Comparison of ENCODE assay signal across 21 cellular contexts in the genomic region with DNA sequence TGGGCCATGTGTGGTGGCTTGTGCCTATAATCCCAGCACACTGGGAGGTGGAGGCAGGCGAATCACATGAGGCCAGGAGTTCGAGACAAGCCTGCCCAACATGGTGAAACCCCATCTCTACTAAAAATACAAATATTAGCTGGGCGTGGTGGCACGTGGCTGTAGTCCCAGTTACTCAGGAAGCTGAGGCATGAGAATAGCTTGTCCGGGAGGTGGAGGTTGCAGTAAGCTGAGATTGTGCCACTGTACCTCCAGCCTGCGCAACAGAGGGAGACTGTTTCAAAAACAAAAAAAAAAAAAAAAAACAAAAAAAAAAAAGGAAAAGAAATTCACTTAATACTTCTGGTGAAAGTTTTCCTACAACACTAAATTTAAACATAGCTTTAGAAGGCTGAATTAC.
"Had no signal": no experiment of that assay in that cellular context is flagged by ENCODE, and none has a peak within 500 bp of the region (broad histone marks: within the 10 kb centered on the region; RNA-seq: fewer than 3 reads in every experiment).

No MANE protein-coding gene starts in this region.

- H3K27me3 ChIP-seq: gastrocnemius medialis, heart left ventricle, upper lobe of left lung had no signal

- H3K4me3 Mint-ChIP-seq: activated CD4-positive, alpha-beta T cell treated with anti-CD3 and anti-CD28 coated beads for 36 hours; activated naive CD8-positive, alpha-beta T cell treated with anti-CD3 and anti-CD28 coated beads, Interleukin-2, amount 50 U/mL, for 24 hours; brain; naive thymus-derived CD4-positive, alpha-beta T cell; stimulated activated memory B cell treated with anti-CD40 and anti-IgM and Interleukin-4, amounts not matched to agents 10 μg/mL and 1 μg/mL and 100 μg/mL, for 72 hours; WTC11 had no signal

- H3K9me3 ChIP-seq: gastrocnemius medialis, heart left ventricle, thoracic aorta, upper lobe of left lung had no signal

- H3K27me3 Mint-ChIP-seq: activated CD4-positive, alpha-beta T cell treated with anti-CD3 and anti-CD28 coated beads for 36 hours; activated naive CD8-positive, alpha-beta T cell treated with anti-CD3 and anti-CD28 coated beads, Interleukin-2, amount 50 U/mL, for 24 hours; brain; naive thymus-derived CD4-positive, alpha-beta T cell; stimulated activated memory B cell treated with anti-CD40 and anti-IgM and Interleukin-4, amounts not matched to agents 10 μg/mL and 1 μg/mL and 100 μg/mL, for 72 hours had no signal

- H3K4me1 Mint-ChIP-seq: brain had no signal

- H3K9me3 Mint-ChIP-seq: activated naive CD8-positive, alpha-beta T cell treated with anti-CD3 and anti-CD28 coated beads, Interleukin-2, amount 50 U/mL, for 24 hours; brain; naive thymus-derived CD4-positive, alpha-beta T cell; stimulated activated memory B cell treated with anti-CD40 and anti-IgM and Interleukin-4, amounts not matched to agents 10 μg/mL and 1 μg/mL and 100 μg/mL, for 72 hours; WTC11 had no signal

- H3K79me2 ChIP-seq: parathyroid adenoma had no signal

- H3K27ac ChIP-seq: epithelial cell of prostate, heart left ventricle, parathyroid adenoma, SK-N-MC, thoracic aorta, upper lobe of left lung had no signal

- H3K27ac Mint-ChIP-seq: activated naive CD8-positive, alpha-beta T cell treated with anti-CD3 and anti-CD28 coated beads, Interleukin-2, amount 50 U/mL, for 24 hours; brain; stimulated activated memory B cell treated with anti-CD40 and anti-IgM and Interleukin-4, amounts not matched to agents 10 μg/mL and 1 μg/mL and 100 μg/mL, for 72 hours; WTC11 had no signal

- H2AFZ ChIP-seq: parathyroid adenoma had no signal

- H3K9ac ChIP-seq: parathyroid adenoma had no signal

- H3K4me3 ChIP-seq: gastrocnemius medialis, heart left ventricle, SK-N-MC, thoracic aorta, upper lobe of left lung had no signal

- ATAC-seq: activated CD4-positive, alpha-beta T cell treated with anti-CD3 and anti-CD28 coated beads for 36 hours; activated naive CD8-positive, alpha-beta T cell treated with anti-CD3 and anti-CD28 coated beads, Interleukin-2, amount 50 U/mL, for 24 hours; heart left ventricle; naive thymus-derived CD4-positive, alpha-beta T cell; sciatic nerve; stimulated activated memory B cell treated with anti-CD40 and anti-IgM and Interleukin-4, amounts not matched to agents 10 μg/mL and 1 μg/mL and 100 μg/mL, for 72 hours; WTC11 had no signal

- H3K4me1 ChIP-seq: gastrocnemius medialis, heart left ventricle, parathyroid adenoma, upper lobe of left lung had no signal

- DNase-seq: activated CD4-positive, alpha-beta T cell treated with anti-CD3 and anti-CD28 coated beads for 36 hours; activated CD4-positive, alpha-beta T cell treated with anti-CD3 and anti-CD28 coated beads, Interleukin-2, amount 50 U/mL, for 48 hours; activated naive CD8-positive, alpha-beta T cell treated with anti-CD3 and anti-CD28 coated beads, Interleukin-2, amount 50 U/mL, for 24 hours; anterior cingulate cortex; cerebellar nuclear complex; effector memory CD4-positive, alpha-beta T cell; heart left ventricle; kidney glomerular epithelial cell; mesendoderm; naive thymus-derived CD4-positive, alpha-beta T cell; stimulated activated CD4-positive, alpha-beta T cell treated with anti-CD3 and anti-CD28 coated beads, Interleukin-4, amount 100 ng/mL, for 24 hours; upper lobe of left lung had no signal
